In the genomic region with DNA sequence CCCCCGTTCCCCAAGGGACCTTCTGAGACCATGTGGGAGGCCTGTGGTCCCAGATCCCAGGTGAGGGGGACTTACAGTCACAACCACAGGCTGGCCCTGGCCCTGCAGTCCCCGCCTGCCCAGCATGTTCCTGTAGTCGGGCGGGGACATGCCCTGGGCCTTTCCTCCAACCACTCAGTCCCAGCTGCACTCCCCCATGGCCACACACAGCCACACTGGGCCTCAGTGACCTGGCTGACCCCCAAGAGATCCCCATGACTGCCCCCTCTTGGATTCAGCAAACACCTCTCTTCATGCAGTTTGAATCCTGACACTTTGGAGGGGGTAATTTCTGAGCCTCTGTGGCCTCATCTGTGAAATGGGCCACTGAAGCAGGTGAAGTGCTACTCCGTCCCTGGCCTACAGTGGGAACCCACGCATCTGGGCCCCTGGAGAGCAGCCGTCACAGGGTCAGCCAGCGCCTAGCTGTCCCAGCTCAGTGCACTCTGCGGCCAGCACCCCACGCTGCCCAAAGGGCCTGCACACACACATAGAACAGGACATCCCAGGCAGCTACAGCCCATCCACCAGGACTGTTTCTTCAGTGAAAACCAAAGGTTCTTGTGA, we compare ENCODE assay signal across 9 cellular contexts. TPM values are rescaled to one million over a fixed set of nuclear protein-coding genes. Genes with fewer than 3 reads are reported as not detected.
A peak's percentile ranks its signal among the peaks of the same experiment; 100 is the strongest.
DNase-seq lines count a peak whose midpoint lies in the region; ATAC-seq and TF ChIP-seq lines count a peak whose summit lies in the region.
"Had no signal": no experiment of that assay in that cellular context is flagged by ENCODE, and none has a peak within 500 bp of the region (broad histone marks: within the 10 kb centered on the region; RNA-seq: fewer than 3 reads in every experiment).

No MANE protein-coding gene starts in this region.

- no peaks in the 10 kb centered on the region for H4K20me1 ChIP-seq in OCI-LY7 (ENCODE audit: insufficient read depth, low read length)

- H3K9me3 Mint-ChIP-seq in T-cell (no peaks in the 10 kb centered on the region), naive B cell (no peaks in the 10 kb centered on the region), progenitor cell of endocrine pancreas (ENCODE audit: low read depth) (no peaks in the 10 kb centered on the region)

- H3K27ac ChIP-seq in OCI-LY7 (ENCODE audit: low read depth, low read length, poor library complexity, severe bottlenecking), result no peak overlapping the region
- H3K27ac ChIP-seq: cardiac muscle cell had no signal

- BruUV-seq in OCI-LY7 (replicated peaks; lab: Mats Ljungman, UMichigan), result no TSS peak

- H3K4me3 Mint-ChIP-seq in T-cell (peak overlapping the region; percentile 17 to 41 (median 25)), naive B cell (no peak overlapping the region), progenitor cell of endocrine pancreas (ENCODE audit: low read depth) (no peak overlapping the region)

- no peak overlapping the region for H3K4me3 ChIP-seq in OCI-LY7 (ENCODE audit: low read depth, low read length, poor library complexity, severe bottlenecking)
- H3K4me3 ChIP-seq: cardiac muscle cell had no signal

- H2AFZ ChIP-seq in OCI-LY7 (ENCODE audit: low read length), result no peak overlapping the region

- no peak overlapping the region for H3K4me2 ChIP-seq in OCI-LY7 (ENCODE audit: low read length)

- ATAC-seq in GM18519 (IDR thresholded peaks at IDR 0.05; ENCODE audit: low FRiP score, unreplicated experiment), result peak; percentile 17
- ATAC-seq in HG02571 (IDR thresholded peaks at IDR 0.05; ENCODE audit: unreplicated experiment), result peak; percentile 44
- no peak for ATAC-seq in T-cell (replicated peaks in 1 of 4)
- ATAC-seq in naive B cell (ENCODE audit: low read depth in 2 of 2), result peak; percentile 14 to 24

- DNase-seq in T-cell (peak in 6 of 34 experiments; percentile 5 to 35 (median 8)), naive B cell (no peak), OCI-LY7 (ENCODE audit: low spot score) (no peak), progenitor cell of endocrine pancreas (ENCODE audit: low spot score, unreplicated experiment) (no peak), cerebellar nuclear complex (lab: John Stamatoyannopoulos, UW) (no peak), mesenteric fat pad (ENCODE audit: low spot score) (no peak)

- CTCF ChIA-PET in T-cell (lab: Charles Lee), result interaction anchor here in 1 of 2 donors (0.6 to 2.1 kb wide), 2 partner anchors 27 to 223 kb away, joined by 3 to 12 read pairs; no protein-coding TSS in a partner anchor
- CTCF ChIA-PET in OCI-LY7 (lab: Charles Lee; ENCODE audit: unreplicated experiment), result interaction anchor here (0.6 kb wide), 2 partner anchors 50 to 181 kb away, joined by 3 to 5 read pairs; no protein-coding TSS in a partner anchor

- POLR2A ChIA-PET in T-cell (lab: Charles Lee) (no interaction called here), OCI-LY7 (lab: Charles Lee) (interaction anchor here (0.5 to 0.9 kb wide), 2 partner anchors 19 to 1825 kb away, joined by 3 read pairs; no protein-coding TSS in a partner anchor)

- H3K27me3 Mint-ChIP-seq in T-cell (peaks cover 0 to 2% of the 10 kb centered on the region in 2 donors), naive B cell (peaks cover 0 to 2% (median 0%) of the 10 kb centered on the region in 3 donors), progenitor cell of endocrine pancreas (peaks cover 6% of the 10 kb centered on the region)

- no peaks in the 10 kb centered on the region for H3K36me3 ChIP-seq in OCI-LY7 (ENCODE audit: insufficient read depth, low read length)
- H3K36me3 ChIP-seq: cardiac muscle cell had no signal

- TF ChIP-seq CTCF in OCI-LY7 (conservative IDR thresholded peaks at IDR 0.05; ENCODE audit: low read length) (no peak), progenitor cell of endocrine pancreas (IDR thresholded peaks at IDR 0.05; ENCODE audit: unreplicated experiment) (no peak)

- H3K9me2 ChIP-seq in OCI-LY7 (ENCODE audit: insufficient read depth, low read length), result no peaks in the 10 kb centered on the region

- H3K4me1 ChIP-seq in OCI-LY7 (ENCODE audit: insufficient read depth, low read length, poor library complexity, severe bottlenecking), result peaks cover 15% of the 10 kb centered on the region

- H3K36me3 Mint-ChIP-seq in T-cell (no peaks in the 10 kb centered on the region), naive B cell (no peaks in the 10 kb centered on the region), progenitor cell of endocrine pancreas (ENCODE audit: insufficient read depth) (no peaks in the 10 kb centered on the region)

- H3K4me1 Mint-ChIP-seq in T-cell (peaks cover 6 to 19% (median 17%) of the 10 kb centered on the region in 3 donors), naive B cell (peaks cover 0 to 15% (median 5%) of the 10 kb centered on the region in 3 donors), progenitor cell of endocrine pancreas (ENCODE audit: low read depth) (peaks cover 3% of the 10 kb centered on the region)

- no peaks in the 10 kb centered on the region for H3K79me2 ChIP-seq in OCI-LY7 (ENCODE audit: insufficient read depth, low read depth, low read length)

- H3K27ac Mint-ChIP-seq in T-cell, result peak overlapping the region; percentile 81 to 84
- H3K27ac Mint-ChIP-seq in naive B cell, result peak overlapping the region in 3 of 6 donors; percentile 47 to 95 (median 90)
- H3K27ac Mint-ChIP-seq in progenitor cell of endocrine pancreas, result no peak overlapping the region

- intact Hi-C loops in OCI-LY7 (cut with micrococcal nuclease; ENCODE audit: unreplicated experiment), result no loop called here

- H3K9me3 ChIP-seq in OCI-LY7 (ENCODE audit: low read length), result no peaks in the 10 kb centered on the region

RNA-seq across cellular contexts. Expression of gene ARHGEF4, which starts 12.7 kb away (rescaled TPM):
- 1 to 10 TPM; 2.9 to 5.3 (median 4.4) TPM for total RNA-seq in T-cell
- not detected for polyA plus RNA-seq in naive B cell (ENCODE audit: low read depth in 6 of 6)
- total RNA-seq in OCI-LY7 (2014; rRNA removed; shearing (Covaris generic)), result 0.59 and 1.1 TPM in 2 replicates
- 1.3 and 1.7 TPM in 2 replicates for total RNA-seq in OCI-LY7 (2022)
- total RNA-seq in progenitor cell of endocrine pancreas, result 5.6 and 6.5 TPM in 2 replicates
- 9.4 TPM for total RNA-seq in mesenteric fat pad

Comparison
In these comparisons a context has a peak if more than half of its experiments do, and no peak if none do; other contexts are left out.
1. ATAC-seq: peak in GM18519 (single experiment), HG02571 (single experiment) and naive B cell (2 of 2); none in T-cell (0 of 4).
2. H3K4me3 Mint-ChIP-seq: peak in T-cell (3 of 3); none in naive B cell (0 of 8) and progenitor cell of endocrine pancreas (single experiment).